9 cellular contexts compared by ENCODE assay signal in the genomic region with DNA sequence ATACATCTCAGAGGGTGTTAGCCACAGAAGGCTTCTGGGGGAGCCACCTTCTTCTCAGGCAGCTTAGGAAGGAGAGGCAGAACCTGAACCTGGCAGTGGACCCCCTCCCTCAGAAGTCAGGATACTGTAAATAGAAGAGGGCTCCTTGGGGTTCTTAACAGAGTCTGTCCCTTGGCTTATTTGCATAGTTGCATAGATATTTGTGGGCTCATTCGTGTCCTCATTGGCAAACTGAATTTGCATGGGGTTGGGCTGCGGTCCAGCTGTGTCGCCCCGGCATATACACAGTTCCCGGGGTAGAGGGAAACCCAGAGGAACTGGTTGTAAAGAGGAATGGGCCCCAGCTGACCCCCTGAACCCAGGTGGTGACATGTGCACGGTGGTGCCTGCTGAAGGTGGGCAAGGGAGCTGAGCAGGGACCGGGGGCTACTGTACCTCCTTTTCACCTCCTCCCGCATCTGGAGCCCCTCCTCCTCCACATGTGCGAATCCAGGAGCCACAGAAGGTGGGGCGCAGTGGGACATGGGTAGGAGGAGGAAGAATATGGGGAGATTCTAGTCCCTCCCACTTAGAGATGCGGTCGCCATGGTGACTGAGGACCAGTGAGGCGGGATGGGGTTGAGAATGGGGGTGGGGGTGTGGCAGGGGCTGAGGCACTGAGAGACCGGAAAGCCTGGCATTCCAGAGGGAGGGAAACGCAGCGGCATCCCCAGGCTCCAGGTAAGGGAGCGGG. TPM values are rescaled to one million over a fixed set of nuclear protein-coding genes. Genes with fewer than 3 reads are reported as not detected.
DNase-seq lines count a peak whose midpoint lies in the region; ATAC-seq lines count a peak whose summit lies in the region.
"Had no signal": no experiment of that assay in that cellular context is flagged by ENCODE, and none has a peak within 500 bp of the region (broad histone marks: within the 10 kb centered on the region; RNA-seq: fewer than 3 reads in every experiment).

No MANE protein-coding gene starts in this region.

- no peak overlapping the region for H3K18ac ChIP-seq in mesenchymal stem cell (ENCODE audit: low read depth in 1 of 2, low read length in 2 of 2)

- no peaks in the 10 kb centered on the region for H3K9me3 ChIP-seq in Karpas-422 (ENCODE audit: low read length)
- no peaks in the 10 kb centered on the region for H3K9me3 ChIP-seq in mesenchymal stem cell (ENCODE audit: control insufficient read depth, low read length)
- no peaks in the 10 kb centered on the region for H3K9me3 ChIP-seq in SJCRH30 (replicated peaks)

- H2BK12ac ChIP-seq in mesenchymal stem cell (ENCODE audit: low read length in 2 of 2) = no peak overlapping the region

- H2BK5ac ChIP-seq in mesenchymal stem cell (ENCODE audit: low read depth, low read length, poor library complexity, severe bottlenecking) = no peak overlapping the region

- H3K4me3 ChIP-seq in Karpas-422 (ENCODE audit: low read length) (peak overlapping the region; percentile 78), mesenchymal stem cell (ENCODE audit: insufficient read depth in 1 of 2, low read depth in 1 of 2, low read length in 2 of 2) (no peak overlapping the region), SJCRH30 (no peak overlapping the region)
- H3K4me3 ChIP-seq: hepatocyte had no signal

- no peaks in the 10 kb centered on the region for H3K79me1 ChIP-seq in mesenchymal stem cell (replicated peaks; ENCODE audit: low read length, poor library complexity, severe bottlenecking)

- H2AFZ ChIP-seq in Karpas-422 (ENCODE audit: low read length) (0 out of 2 replicates have a peak overlapping the region, but pooled peaks have one; percentile 34), mesenchymal stem cell (ENCODE audit: low read depth, low read length) (no peak overlapping the region)
- H2AFZ ChIP-seq: hepatocyte had no signal

- DNase-seq in Karpas-422 (peak; percentile 92), mesenchymal stem cell (peak; percentile 70), SJCRH30 (no peak), NCI-H446 treated with DMSO at 0.1 percent for 48 hours (lab: John Stamatoyannopoulos, UW) (no peak)
- DNase-seq in stimulated activated CD4-positive, alpha-beta T cell treated with anti-CD3 and anti-CD28 coated beads, Interleukin-4, amount 100 ng/mL, for 24 hours = no peak
- DNase-seq in stimulated activated naive CD4-positive, alpha-beta T cell (lab: John Stamatoyannopoulos, UW) = no peak

- no peak overlapping the region for H2AK5ac ChIP-seq in mesenchymal stem cell (ENCODE audit: low read length, severe bottlenecking)

- H3K79me2 ChIP-seq in Karpas-422 (ENCODE audit: low read length) = peaks cover 9% of the 10 kb centered on the region
- H3K79me2 ChIP-seq: hepatocyte had no signal

- H2BK120ac ChIP-seq in mesenchymal stem cell (ENCODE audit: low read depth, low read length) = no peak overlapping the region

- peak overlapping the region; percentile 93 for H3K4me2 ChIP-seq in Karpas-422 (ENCODE audit: low read depth, low read length, poor library complexity, severe bottlenecking)
- H3K4me2 ChIP-seq in mesenchymal stem cell (ENCODE audit: low read length, poor library complexity, severe bottlenecking) = no peak overlapping the region
- H3K4me2 ChIP-seq: hepatocyte had no signal

- H3K27me3 ChIP-seq in Karpas-422 (ENCODE audit: low read length) = no peaks in the 10 kb centered on the region
- H3K27me3 ChIP-seq in mesenchymal stem cell (ENCODE audit: control insufficient read depth in 1 of 2, insufficient read depth in 1 of 2, low read length in 2 of 2) = peaks cover 4 to 50% of the 10 kb centered on the region in 2 experiments
- peaks cover 4% of the 10 kb centered on the region; the same call in 1 of the 2 replicates for H3K27me3 ChIP-seq in SJCRH30
- H3K27me3 ChIP-seq: hepatocyte had no signal

- H3K36me3 ChIP-seq in Karpas-422 (ENCODE audit: insufficient read depth, low read length) (no peaks in the 10 kb centered on the region), mesenchymal stem cell (ENCODE audit: control insufficient read depth in 1 of 2, insufficient read depth in 2 of 2, low read depth in 1 of 2, low read length in 2 of 2) (no peaks in the 10 kb centered on the region), SJCRH30 (no peaks in the 10 kb centered on the region)

- no peaks in the 10 kb centered on the region for H3K9me2 ChIP-seq in Karpas-422 (replicated peaks; ENCODE audit: insufficient read depth, low read length)

- ATAC-seq in GM18858 (IDR thresholded peaks at IDR 0.05; ENCODE audit: unreplicated experiment) (peak; percentile 27), GM21717 (IDR thresholded peaks at IDR 0.05; ENCODE audit: unreplicated experiment) (peak; percentile 36)

- H3K23ac ChIP-seq in mesenchymal stem cell (ENCODE audit: low read length in 2 of 2) = no peak overlapping the region

- no peak overlapping the region for H3K14ac ChIP-seq in mesenchymal stem cell (ENCODE audit: low read length in 2 of 2)

- no peak overlapping the region for H2BK15ac ChIP-seq in mesenchymal stem cell (ENCODE audit: low read depth, poor library complexity, severe bottlenecking)

- peak overlapping the region; percentile 78 for H3K9ac ChIP-seq in Karpas-422 (ENCODE audit: low read length)
- H3K9ac ChIP-seq in mesenchymal stem cell (ENCODE audit: low read length) = no peak overlapping the region

- H3K4ac ChIP-seq in mesenchymal stem cell (ENCODE audit: low read depth in 1 of 2, low read length in 2 of 2) = no peak overlapping the region

- H4K8ac ChIP-seq in mesenchymal stem cell (ENCODE audit: low read length) = no peak overlapping the region

- peak overlapping the region; percentile 92 for H3K27ac ChIP-seq in Karpas-422 (ENCODE audit: low read length)
- H3K27ac ChIP-seq in mesenchymal stem cell (ENCODE audit: low read length, poor library complexity, severe bottlenecking) = no peak overlapping the region
- H3K27ac ChIP-seq in SJCRH30 = no peak overlapping the region
- H3K27ac ChIP-seq: hepatocyte had no signal

- H3K4me1 ChIP-seq in Karpas-422 (ENCODE audit: low read length) (peaks cover 88% of the 10 kb centered on the region), mesenchymal stem cell (ENCODE audit: control insufficient read depth, insufficient read depth, low read depth, low read length) (peaks cover 31% of the 10 kb centered on the region), SJCRH30 (peaks cover 8% of the 10 kb centered on the region)

- 32% methylated on average over 15 of the region's 17 CpGs for WGBS in mesenchymal stem cell

- no peaks in the 10 kb centered on the region for H4K20me1 ChIP-seq in Karpas-422 (ENCODE audit: insufficient read depth, low read depth, low read length)

- H4K91ac ChIP-seq in mesenchymal stem cell (ENCODE audit: low read length) = no peak overlapping the region

RNA-seq across cellular contexts. Expression of a gene that starts 3.8 kb away (rescaled TPM):
- 46.7 and 66.7 TPM in 2 replicates for total RNA-seq in Karpas-422 (2014; rRNA removed; shearing (Covaris generic); ENCODE audit: low replicate concordance)
- 0.61 TPM for polyA plus RNA-seq in mesenchymal stem cell (2013, experiment 1 of 2)
- 0.40 TPM for polyA plus RNA-seq in mesenchymal stem cell (2013, experiment 2 of 2)
- 1.2 and 2.1 TPM in 2 replicates for total RNA-seq in SJCRH30 (2014; rRNA removed; shearing (Covaris generic))

RNA-seq across cellular contexts. Expression of a gene that starts 35.0 kb away (rescaled TPM):
- 27.5 and 41.6 TPM in 2 replicates for total RNA-seq in Karpas-422 (2014; rRNA removed; shearing (Covaris generic); ENCODE audit: low replicate concordance)
- polyA plus RNA-seq in mesenchymal stem cell (2013, experiment 1 of 2) = 732 TPM
- polyA plus RNA-seq in mesenchymal stem cell (2013, experiment 2 of 2) = 747 TPM
- 113 and 114 TPM in 2 replicates for total RNA-seq in SJCRH30 (2014; rRNA removed; shearing (Covaris generic))

RNA-seq across cellular contexts. Expression of a gene that starts 44.4 kb away (rescaled TPM):
- total RNA-seq in Karpas-422 (2014; rRNA removed; shearing (Covaris generic); ENCODE audit: low replicate concordance) = 16.8 and 24.0 TPM in 2 replicates
- polyA plus RNA-seq in mesenchymal stem cell (2013, experiment 1 of 2) = 21.8 TPM
- 20.8 TPM for polyA plus RNA-seq in mesenchymal stem cell (2013, experiment 2 of 2)
- total RNA-seq in SJCRH30 (2014; rRNA removed; shearing (Covaris generic)) = 12.3 and 12.9 TPM in 2 replicates

Comparison
In these comparisons a context has a peak if more than half of its experiments do, and no peak if none do; other contexts are left out.
1. DNase-seq: peak in Karpas-422 (single experiment) and mesenchymal stem cell (single experiment); none in SJCRH30 (0 of 2), NCI-H446 treated with DMSO at 0.1 percent for 48 hours (single experiment), stimulated activated CD4-positive, alpha-beta T cell treated with anti-CD3 and anti-CD28 coated beads, Interleukin-4, amount 100 ng/mL, for 24 hours (single experiment) and stimulated activated naive CD4-positive, alpha-beta T cell (0 of 6).
2. RNA of a gene that starts 3.8 kb away (total RNA-seq): 46.7 to 66.7 TPM in Karpas-422; 1.2 to 2.1 TPM in SJCRH30; every median in the first group is over 10 times any median in the second.